In the genomic region with DNA sequence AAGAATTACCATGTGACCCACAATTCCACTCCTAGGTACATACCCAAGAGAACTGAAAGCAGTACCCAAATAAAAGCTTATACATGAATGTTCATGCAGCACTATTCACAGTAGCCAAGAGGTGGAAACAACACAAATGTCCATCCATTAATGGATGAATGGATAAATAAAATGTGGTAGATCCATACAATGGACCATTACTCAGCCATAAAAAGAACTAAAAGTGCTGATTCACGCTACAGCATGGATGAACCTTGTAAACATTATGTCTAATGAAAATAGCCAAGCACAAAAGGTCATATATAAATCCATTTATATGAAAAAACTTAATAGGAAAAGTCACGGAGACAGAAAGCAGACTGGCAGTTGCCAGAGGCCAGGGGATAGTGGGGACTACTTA, we compare ENCODE assay signal across 19 cellular contexts. TPM values are rescaled to one million over a fixed set of nuclear protein-coding genes. Genes with fewer than 3 reads are reported as not detected.
A peak's percentile ranks its signal among the peaks of the same experiment; 100 is the strongest.
DNase-seq lines count a peak whose midpoint lies in the region; ATAC-seq and TF ChIP-seq lines count a peak whose summit lies in the region.
"Had no signal": no experiment of that assay in that cellular context is flagged by ENCODE, and none has a peak within 500 bp of the region (broad histone marks: within the 10 kb centered on the region; RNA-seq: fewer than 3 reads in every experiment).

No MANE protein-coding gene starts in this region.

- H3K9me2 ChIP-seq in SK-N-SH, result no peaks in the 10 kb centered on the region
- H3K9me2 ChIP-seq in hepatocyte (replicated peaks; ENCODE audit: insufficient read depth), result no peaks in the 10 kb centered on the region

- DNase-seq in SK-N-SH (no peak), hepatocyte (ENCODE audit: low spot score) (no peak), sigmoid colon (no peak), vagina (ENCODE audit: extremely low spot score in 2 of 2) (no peak), brain microvascular endothelial cell (no peak), GM10248 (ENCODE audit: extremely low spot score) (no peak), cerebellum (ENCODE audit: low spot score) (no peak)
- DNase-seq: AML-193, DMS79 treated with DMSO at 0.1 percent for 48 hours, HFFc6, NCI-H1417, NCI-H187, NCI-H345, NCI-H524 treated with DMSO at 0.1 percent for 48 hours, PC-9 had no signal

- WGBS in SK-N-SH (ENCODE audit: low lambda C conversion rate), result 97% methylated on average over 2 of the region's 2 CpGs
- WGBS in hepatocyte (ENCODE audit: low lambda C conversion rate, missing lambda C conversion rate), result 87% methylated on average over 2 of the region's 2 CpGs
- WGBS in sigmoid colon, 2 donors, result 96 to 97% methylated on average over 2 of the region's 2 CpGs

- no peak for ATAC-seq in SK-N-SH treated with all-trans-retinoic acid at 6 μM for 48 hours

- no peaks in the 10 kb centered on the region for H3K9me3 ChIP-seq in SK-N-SH
- no peaks in the 10 kb centered on the region for H3K9me3 ChIP-seq in hepatocyte (ENCODE audit: low read depth)
- H3K9me3 ChIP-seq in sigmoid colon, result no peaks in the 10 kb centered on the region
- H3K9me3 ChIP-seq in vagina, result no peaks in the 10 kb centered on the region

- H3K36me3 ChIP-seq in SK-N-SH (replicated peaks in 1 of 2; ENCODE audit: control insufficient read depth in 1 of 2, insufficient read depth in 2 of 2, low read length in 1 of 2), result no peaks in the 10 kb centered on the region
- no peaks in the 10 kb centered on the region for H3K36me3 ChIP-seq in hepatocyte (replicated peaks; ENCODE audit: insufficient read depth, low read depth)
- no peaks in the 10 kb centered on the region for H3K36me3 ChIP-seq in sigmoid colon
- no peaks in the 10 kb centered on the region for H3K36me3 ChIP-seq in vagina
- H3K36me3 ChIP-seq in brain microvascular endothelial cell (replicated peaks), result no peaks in the 10 kb centered on the region

- in situ Hi-C loops in brain microvascular endothelial cell (cut with HindIII; ENCODE audit: low pct_ligation_motif_present, low sequenced_read_pairs), result no loop called here

- no peak overlapping the region for H3K9ac ChIP-seq in SK-N-SH
- H3K9ac ChIP-seq: KMS-11 had no signal

- H2AFZ ChIP-seq in SK-N-SH (ENCODE audit: low read depth), result no peak overlapping the region
- no peak overlapping the region for H2AFZ ChIP-seq in hepatocyte
- H2AFZ ChIP-seq: PC-9 had no signal

- intact Hi-C loops in sigmoid colon (cut with DNase I), result loop anchor here (5.0 kb wide), 2 partner anchors 97 to 217 kb away; no protein-coding TSS in a partner anchor
- intact Hi-C loops in vagina (cut with DNase I), result no loop called here

- peaks cover 9 to 45% of the 10 kb centered on the region in 2 experiments; a peak in 2 of 4 replicates for H3K4me1 ChIP-seq in SK-N-SH (ENCODE audit: control insufficient read depth in 1 of 2, insufficient read depth in 2 of 2, low read depth in 1 of 2, low read length in 1 of 2)
- H3K4me1 ChIP-seq in hepatocyte (ENCODE audit: insufficient read depth), result peaks cover 16% of the 10 kb centered on the region
- peaks cover 0 to 38% (median 26%) of the 10 kb centered on the region in 4 donors for H3K4me1 ChIP-seq in sigmoid colon
- H3K4me1 ChIP-seq in vagina, result peaks cover 23% of the 10 kb centered on the region

- H3K4me2 ChIP-seq in SK-N-SH (no peak overlapping the region), hepatocyte (no peak overlapping the region)
- H3K4me2 ChIP-seq: KMS-11, PC-9 had no signal

- peak overlapping the region in 1 of 2 experiments; percentile 100; a peak in 3 of 4 replicates for H3K27ac ChIP-seq in SK-N-SH (ENCODE audit: low read depth in 2 of 2, low read length in 1 of 2)
- peak overlapping the region; percentile 92 for H3K27ac ChIP-seq in hepatocyte
- H3K27ac ChIP-seq in sigmoid colon, result peak overlapping the region; percentile 84 to 93 (median 88)
- H3K27ac ChIP-seq in vagina, result peak overlapping the region; percentile 94
- no peak overlapping the region for H3K27ac ChIP-seq in brain microvascular endothelial cell
- H3K27ac ChIP-seq: 22Rv1, C4-2B, KMS-11, PC-9 had no signal

- CTCF ChIA-PET in SK-N-SH (lab: Yijun Ruan, JAX) (interaction anchor here (1.2 to 1.8 kb wide), 6 partner anchors 21 to 327 kb away, joined by 3 to 14 read pairs (median 7); no protein-coding TSS in a partner anchor), GM10248 (lab: Yijun Ruan, JAX) (no interaction called here)

- H3K79me2 ChIP-seq in SK-N-SH (ENCODE audit: insufficient read depth), result no peaks in the 10 kb centered on the region
- H3K79me2 ChIP-seq in hepatocyte, result no peaks in the 10 kb centered on the region

- no peak for TF ChIP-seq EP300 in SK-N-SH (IDR thresholded peaks at IDR 0.05; ENCODE audit: borderline replicate concordance in 1 of 2, low read depth in 1 of 2, low read length in 1 of 2)
- no peak for TF ChIP-seq EP300 in sigmoid colon (IDR thresholded peaks at IDR 0.05)

- TF ChIP-seq RAD21 in SK-N-SH (IDR thresholded peaks at IDR 0.05; ENCODE audit: low read length), result no peak

- H3K27me3 ChIP-seq in SK-N-SH (ENCODE audit: insufficient read depth) (no peaks in the 10 kb centered on the region), hepatocyte (no peaks in the 10 kb centered on the region), sigmoid colon (no peaks in the 10 kb centered on the region), vagina (no peaks in the 10 kb centered on the region), brain microvascular endothelial cell (replicated peaks) (no peaks in the 10 kb centered on the region)

- no peak for TF ChIP-seq CTCF in SK-N-SH (IDR thresholded peaks at IDR 0.05)
- TF ChIP-seq CTCF in hepatocyte (IDR thresholded peaks at IDR 0.05; ENCODE audit: poor library complexity), result no peak
- no peak for TF ChIP-seq CTCF in sigmoid colon (IDR thresholded peaks at IDR 0.05)
- no peak for TF ChIP-seq CTCF in vagina (IDR thresholded peaks at IDR 0.05)
- TF ChIP-seq CTCF in brain microvascular endothelial cell (IDR thresholded peaks at IDR 0.05; ENCODE audit: low read depth, low read length, missing control alignments), result no peak
- no peak for TF ChIP-seq CTCF in GM10248 (IDR thresholded peaks at IDR 0.05; ENCODE audit: control extremely low read depth, extremely low read depth, low read depth, missing control alignments)

- no peaks in the 10 kb centered on the region for H4K20me1 ChIP-seq in SK-N-SH (ENCODE audit: insufficient read depth)
- H4K20me1 ChIP-seq in hepatocyte (ENCODE audit: insufficient read depth, poor library complexity, severe bottlenecking), result no peaks in the 10 kb centered on the region

- no peak overlapping the region for H3K4me3 ChIP-seq in SK-N-SH (ENCODE audit: low read depth in 2 of 2, low read length in 1 of 2)
- no peak overlapping the region for H3K4me3 ChIP-seq in hepatocyte
- H3K4me3 ChIP-seq in sigmoid colon, result no peak overlapping the region
- no peak overlapping the region for H3K4me3 ChIP-seq in vagina
- H3K4me3 ChIP-seq in brain microvascular endothelial cell (ENCODE audit: low read depth, low read length), result no peak overlapping the region
- H3K4me3 ChIP-seq: PC-9 had no signal

- H3F3A ChIP-seq in SK-N-SH (replicated peaks; ENCODE audit: insufficient read depth), result no peaks in the 10 kb centered on the region

- no peak for TF ChIP-seq POLR2A in sigmoid colon (IDR thresholded peaks at IDR 0.05)
- TF ChIP-seq POLR2A in vagina (IDR thresholded peaks at IDR 0.05), result no peak

- POLR2A ChIA-PET in SK-N-SH (lab: Yijun Ruan, JAX), result no interaction called here
- POLR2A ChIA-PET in GM10248 (lab: Yijun Ruan, JAX), result no interaction called here

TF ChIP-seq in SK-N-SH treated with all-trans-retinoic acid at 6 μM for 48 hours, 23 proteins besides CTCF, POLR2A, EP300 and RAD21:
- TF ChIP-seq ZNF8 (CRISPR knock-in tag; IDR thresholded peaks at IDR 0.05) (peak; percentile 93), CSDC2 (CRISPR knock-in tag; IDR thresholded peaks at IDR 0.05) (no peak)

TF ChIP-seq in SK-N-SH, 30 proteins besides CTCF, POLR2A, EP300 and RAD21 (continues in another document):
- TF ChIP-seq FOXM1 (IDR thresholded peaks at IDR 0.05; ENCODE audit: low read depth) (no peak), YY1 (IDR thresholded peaks at IDR 0.05; ENCODE audit: low read depth) (no peak), EZH2phosphoT487 (IDR thresholded peaks at IDR 0.05; ENCODE audit: borderline replicate concordance, low read depth) (no peak), MXI1 (IDR thresholded peaks at IDR 0.05; ENCODE audit: low read depth, low read length) (no peak), POLR2AphosphoS5 (IDR thresholded peaks at IDR 0.05; ENCODE audit: low read depth, low read length) (no peak), MEF2A (IDR thresholded peaks at IDR 0.05; ENCODE audit: borderline replicate concordance, low read depth) (no peak), GATA2 (CRISPR knock-in tag; IDR thresholded peaks at IDR 0.05) (no peak), GABPA (IDR thresholded peaks at IDR 0.05; ENCODE audit: low read depth) (no peak), RXRA (IDR thresholded peaks at IDR 0.05; ENCODE audit: borderline replicate concordance, low read depth) (no peak), MAX (IDR thresholded peaks at IDR 0.05; ENCODE audit: low read depth) (no peak)
- TF ChIP-seq, protein P1, sequence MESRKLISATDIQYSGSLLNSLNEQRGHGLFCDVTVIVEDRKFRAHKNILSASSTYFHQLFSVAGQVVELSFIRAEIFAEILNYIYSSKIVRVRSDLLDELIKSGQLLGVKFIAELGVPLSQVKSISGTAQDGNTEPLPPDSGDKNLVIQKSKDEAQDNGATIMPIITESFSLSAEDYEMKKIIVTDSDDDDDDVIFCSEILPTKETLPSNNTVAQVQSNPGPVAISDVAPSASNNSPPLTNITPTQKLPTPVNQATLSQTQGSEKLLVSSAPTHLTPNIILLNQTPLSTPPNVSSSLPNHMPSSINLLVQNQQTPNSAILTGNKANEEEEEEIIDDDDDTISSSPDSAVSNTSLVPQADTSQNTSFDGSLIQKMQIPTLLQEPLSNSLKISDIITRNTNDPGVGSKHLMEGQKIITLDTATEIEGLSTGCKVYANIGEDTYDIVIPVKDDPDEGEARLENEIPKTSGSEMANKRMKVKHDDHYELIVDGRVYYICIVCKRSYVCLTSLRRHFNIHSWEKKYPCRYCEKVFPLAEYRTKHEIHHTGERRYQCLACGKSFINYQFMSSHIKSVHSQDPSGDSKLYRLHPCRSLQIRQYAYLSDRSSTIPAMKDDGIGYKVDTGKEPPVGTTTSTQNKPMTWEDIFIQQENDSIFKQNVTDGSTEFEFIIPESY (IDR thresholded peaks at IDR 0.05; ENCODE audit: borderline replicate concordance, low read depth), result no peak

RNA-seq across cellular contexts. Expression of gene ZFP36L2, which starts 23.6 kb away (rescaled TPM):
- polyA plus RNA-seq in SK-N-SH (2012; rRNA removed) (12.5 and 18.4 TPM in 2 replicates), hepatocyte (266 and 285 TPM in 2 replicates), sigmoid colon (100 to 1,000 TPM in 2 of 3 donors, 10 to 100 TPM in 1; 97.3 to 120 (median 116) TPM)
- polyA plus RNA-seq in SK-N-SH (2012; cell fraction: cytosol; rRNA removed), result 22.0 and 22.2 TPM in 2 replicates
- polyA plus RNA-seq in SK-N-SH (2012; cell fraction: nucleus; rRNA removed), result 24.1 and 24.2 TPM in 2 replicates
- total RNA-seq in hepatocyte (77.6 and 85.1 TPM in 2 replicates), sigmoid colon (100 to 1,000 TPM in 1 of 4 donors, 10 to 100 TPM in 3; 59.8 to 115 (median 72.3) TPM), vagina (206 TPM), cerebellum (6.6 TPM)
